26 cellular contexts compared by ENCODE assay signal in genomic region chr10:129344956-129345355, GRCh38.
"Had no signal": no experiment of that assay in that cellular context is flagged by ENCODE, and none has a peak within 500 bp of the region (broad histone marks: within the 10 kb centered on the region; RNA-seq: fewer than 3 reads in every experiment).

No MANE protein-coding gene starts in this region.

- H3K36me3 Mint-ChIP-seq: naive thymus-derived CD8-positive, alpha-beta T cell; natural killer cell treated with Interleukin-12 subunit alpha and Interleukin-12 subunit beta and Interleukin-15 and Interleukin-18, amount 100 ng/mL, for 72 hours; neural progenitor cell; stimulated activated effector memory CD8-positive, alpha-beta T cell treated with anti-CD3 and anti-CD28 coated beads, Interleukin-12 subunit alpha, Interleukin-12 subunit beta, amount 100 ng/mL, for 72 hours; stimulated activated naive B cell treated with anti-CD40 and anti-IgM and Interleukin-4, amounts not matched to agents 10 μg/mL and 1 μg/mL and 100 μg/mL, for 72 hours had no signal

- H3K9me3 ChIP-seq: neutrophil, pancreas, prostate gland, right lobe of liver, sigmoid colon, stomach, thoracic aorta, thyroid gland, tibial nerve, upper lobe of left lung, vagina had no signal

- H2AFZ ChIP-seq: neural progenitor cell had no signal

- H3K36me3 ChIP-seq: neural progenitor cell, neutrophil, pancreas, prostate gland, right lobe of liver, sigmoid colon, stomach, thoracic aorta, thyroid gland, tibial nerve, upper lobe of left lung, vagina had no signal

- H3K9ac ChIP-seq: neural progenitor cell had no signal

- H3K4me1 ChIP-seq: pancreas, prostate gland, right lobe of liver, sigmoid colon, stomach, thyroid gland, tibial nerve, upper lobe of left lung, vagina had no signal

- H3K27ac Mint-ChIP-seq: naive thymus-derived CD8-positive, alpha-beta T cell; natural killer cell treated with Interleukin-12 subunit alpha and Interleukin-12 subunit beta and Interleukin-15 and Interleukin-18, amount 100 ng/mL, for 72 hours; neural progenitor cell; stimulated activated effector memory CD8-positive, alpha-beta T cell treated with anti-CD3 and anti-CD28 coated beads, Interleukin-12 subunit alpha, Interleukin-12 subunit beta, amount 100 ng/mL, for 72 hours; stimulated activated naive B cell treated with anti-CD40 and anti-IgM and Interleukin-4, amounts not matched to agents 10 μg/mL and 1 μg/mL and 100 μg/mL, for 72 hours; stimulated activated naive CD8-positive, alpha-beta T cell treated with anti-CD3 and anti-CD28 coated beads, Interleukin-15, Interleukin-2, amounts not matched to agents 100 ng/mL and 50 ng/mL, for 24 hours had no signal

- H3K27ac ChIP-seq: neural progenitor cell, neutrophil, pancreas, prostate gland, right lobe of liver, sigmoid colon, stomach, thoracic aorta, thyroid gland, tibial nerve, upper lobe of left lung, vagina had no signal

- H3K4me3 Mint-ChIP-seq: naive thymus-derived CD8-positive, alpha-beta T cell; natural killer cell treated with Interleukin-12 subunit alpha and Interleukin-12 subunit beta and Interleukin-15 and Interleukin-18, amount 100 ng/mL, for 72 hours; neural progenitor cell; stimulated activated effector memory CD8-positive, alpha-beta T cell treated with anti-CD3 and anti-CD28 coated beads, Interleukin-12 subunit alpha, Interleukin-12 subunit beta, amount 100 ng/mL, for 72 hours; stimulated activated naive B cell treated with anti-CD40 and anti-IgM and Interleukin-4, amounts not matched to agents 10 μg/mL and 1 μg/mL and 100 μg/mL, for 72 hours; stimulated activated naive CD8-positive, alpha-beta T cell treated with anti-CD3 and anti-CD28 coated beads, Interleukin-15, Interleukin-2, amounts not matched to agents 100 ng/mL and 50 ng/mL, for 24 hours had no signal

- DNase-seq: naive thymus-derived CD8-positive, alpha-beta T cell; nucleus accumbens; pancreas; right cardiac atrium; right lobe of liver; sigmoid colon; small intestine; stimulated activated CD4-positive, alpha-beta T cell treated with anti-CD3 and anti-CD28 coated beads, Interleukin-15, amount 100 ng/mL, for 24 hours; stimulated activated CD4-positive, alpha-beta T cell treated with anti-CD3 and anti-CD28 coated beads, Interleukin-2, amount 100 ng/mL, for 24 hours; stimulated activated CD4-positive, alpha-beta T cell treated with anti-CD3 and anti-CD28 coated beads, Interleukin-2, amount 100 ng/mL, for 48 hours; stimulated activated CD4-positive, alpha-beta T cell treated with anti-CD3 and anti-CD28 coated beads, Interleukin-4, amount 100 ng/mL, for 24 hours; stimulated activated naive B cell treated with anti-CD40 and anti-IgM and Interleukin-4, amounts not matched to agents 10 μg/mL and 1 μg/mL and 100 μg/mL, for 72 hours; stimulated activated naive CD4-positive, alpha-beta T cell treated with Interleukin-2 at 50 U/mL for 16 hours; stomach; thyroid gland; trophoblast cell; upper lobe of left lung had no signal

- H3K4me1 Mint-ChIP-seq: neural progenitor cell; stimulated activated effector memory CD8-positive, alpha-beta T cell treated with anti-CD3 and anti-CD28 coated beads, Interleukin-12 subunit alpha, Interleukin-12 subunit beta, amount 100 ng/mL, for 72 hours; stimulated activated naive B cell treated with anti-CD40 and anti-IgM and Interleukin-4, amounts not matched to agents 10 μg/mL and 1 μg/mL and 100 μg/mL, for 72 hours had no signal

- ATAC-seq: naive thymus-derived CD8-positive, alpha-beta T cell; natural killer cell treated with Interleukin-12 subunit alpha and Interleukin-12 subunit beta and Interleukin-15 and Interleukin-18, amount 100 ng/mL, for 72 hours; pancreas; right cardiac atrium; right lobe of liver; stimulated activated effector memory CD8-positive, alpha-beta T cell treated with anti-CD3 and anti-CD28 coated beads, Interleukin-12 subunit alpha, Interleukin-12 subunit beta, amount 100 ng/mL, for 72 hours; stimulated activated naive B cell treated with anti-CD40 and anti-IgM and Interleukin-4, amounts not matched to agents 10 μg/mL and 1 μg/mL and 100 μg/mL, for 72 hours had no signal

- H3K4me3 ChIP-seq: neural progenitor cell, pancreas, prostate gland, right lobe of liver, sigmoid colon, stomach, thoracic aorta, thyroid gland, tibial nerve, upper lobe of left lung, vagina had no signal

- H3K27me3 ChIP-seq: neural progenitor cell, neutrophil, pancreas, right lobe of liver, sigmoid colon, thyroid gland, tibial nerve, upper lobe of left lung, vagina had no signal
